8 cellular contexts compared by ENCODE assay signal in genomic region chr3:167032267-167032876, GRCh38.
DNase-seq lines count a peak whose midpoint lies in the region; ATAC-seq, FAIRE-seq and TF ChIP-seq lines count a peak whose summit lies in the region.

No MANE protein-coding gene starts in this region.

- H3K79me2 ChIP-seq in HepG2 (ENCODE audit: insufficient read depth, low read length) = no peaks in the 10 kb centered on the region

- TF ChIP-seq EP300 in HepG2 (IDR thresholded peaks at IDR 0.05; ENCODE audit: low read depth in 2 of 2, low read length in 2 of 2) = no peak
- TF ChIP-seq EP300 in HepG2 (CRISPR knock-in tag; IDR thresholded peaks at IDR 0.05; ENCODE audit: borderline replicate concordance) = no peak

- ATAC-seq in GM18868 (IDR thresholded peaks at IDR 0.05; ENCODE audit: unreplicated experiment) (peak; percentile 63), HepG2 (peak; percentile 46; the same call in 1 of the 3 replicates), GM19395 (IDR thresholded peaks at IDR 0.05; ENCODE audit: unreplicated experiment) (no peak), GM21786 (IDR thresholded peaks at IDR 0.05; ENCODE audit: unreplicated experiment) (no peak)

- no peaks in the 10 kb centered on the region for H4K20me1 ChIP-seq in HepG2 (ENCODE audit: insufficient read depth, low read length)

- peak; percentile 56 for FAIRE-seq in HepG2 (lab: Jason Lieb, UNC)

- H3K9ac ChIP-seq in HepG2 (ENCODE audit: insufficient read depth, low read depth, low read length) = no peak overlapping the region

- WGBS in HepG2 (ENCODE audit: low lambda C conversion rate) = under 1% methylated on average over 5 of the region's 5 CpGs

- CTCF ChIA-PET in HepG2 (lab: Yijun Ruan, JAX; ENCODE audit: low intra/inter-chr PET ratio, low total read pairs) = interaction anchor here (1.5 to 1.9 kb wide), 3 partner anchors 472 to 1178 kb away, joined by 5 to 13 read pairs (median 8); no protein-coding TSS in a partner anchor

- peak; percentile 47 for TF ChIP-seq CTCF in WERI-Rb-1 (IDR thresholded peaks at IDR 0.05; ENCODE audit: low read depth, low read length)
- TF ChIP-seq CTCF in HepG2 (CRISPR knock-in tag; IDR thresholded peaks at IDR 0.05) = peak; percentile 72

- intact Hi-C loops in HepG2 (cut with micrococcal nuclease; ENCODE audit: unreplicated experiment) = loop anchor here (1.0 to 5.0 kb wide), 4 partner anchors 195 to 1825 kb away; no protein-coding TSS in a partner anchor

- DNase-seq in NCI-H1694 treated with DMSO at 0.1 percent for 48 hours (lab: John Stamatoyannopoulos, UW) (peak; percentile 35), WERI-Rb-1 (peak; percentile 35), HepG2 (ENCODE audit: low spot score) (peak; percentile 57), OCI-M2 (lab: John Stamatoyannopoulos, UW; ENCODE audit: unreplicated experiment) (no peak)
- no peak for DNase-seq in activated CD4-positive, alpha-beta T cell treated with anti-CD3 and anti-CD28 coated beads, Interleukin-2, amount 50 U/mL, for 1 hour

- TF ChIP-seq POLR2A in HepG2 (IDR thresholded peaks at IDR 0.05; ENCODE audit: insufficient read depth in 1 of 2, low read depth in 2 of 2, low read length in 2 of 2) = no peak

- H3K27ac ChIP-seq in WERI-Rb-1 (peak overlapping the region; percentile 86; the same call in 1 of the 2 replicates), HepG2 (ENCODE audit: extremely low read length, insufficient read depth, low read length) (no peak overlapping the region)

- no peaks in the 10 kb centered on the region for H3K9me3 ChIP-seq in WERI-Rb-1 (ENCODE audit: severe bottlenecking)
- H3K9me3 ChIP-seq in HepG2 (ENCODE audit: low read length) = no peaks in the 10 kb centered on the region

- peak; percentile 43 for TF ChIP-seq RAD21 in HepG2 (CRISPR knock-in tag; IDR thresholded peaks at IDR 0.05)

- H3K4me3 ChIP-seq in WERI-Rb-1 (ENCODE audit: low read depth, low read length) (no peak overlapping the region), HepG2 (replicated peaks in 1 of 3; ENCODE audit: insufficient read depth in 1 of 3, low read depth in 2 of 3, low read length in 3 of 3) (no peak overlapping the region)

- H3K4me2 ChIP-seq in HepG2 (ENCODE audit: low read depth, low read length) = no peak overlapping the region

- no TSS peak for BruUV-seq in HepG2 (replicated peaks; lab: Mats Ljungman, UMichigan)

- POLR2A ChIA-PET in HepG2 (lab: Yijun Ruan, JAX) = no interaction called here

- H3K4me1 ChIP-seq in HepG2 (ENCODE audit: insufficient read depth, low read length) = no peaks in the 10 kb centered on the region

- no peaks in the 10 kb centered on the region for H3K27me3 ChIP-seq in WERI-Rb-1 (ENCODE audit: insufficient read depth, low read depth, severe bottlenecking)
- H3K27me3 ChIP-seq in HepG2 (ENCODE audit: control insufficient read depth in 1 of 2, insufficient read depth in 2 of 2, low read length in 2 of 2) = no peaks in the 10 kb centered on the region

- H3K36me3 ChIP-seq in WERI-Rb-1 = no peaks in the 10 kb centered on the region
- no peaks in the 10 kb centered on the region for H3K36me3 ChIP-seq in HepG2 (replicated peaks in 1 of 2; ENCODE audit: control insufficient read depth in 1 of 2, insufficient read depth in 2 of 2, low read length in 2 of 2)

- in situ Hi-C loops in HepG2 (cut with HindIII; ENCODE audit: extremely low pct_ligation_motif_present, low pct_unique_long_range_greater_than_20kb) = loop anchor here (10.0 to 25.0 kb wide), 3 partner anchors 188 to 1170 kb away; no protein-coding TSS in a partner anchor

- no peak overlapping the region for H2AFZ ChIP-seq in HepG2 (ENCODE audit: low read length)

TF ChIP-seq in HepG2, 621 proteins besides CTCF, POLR2A, EP300 and RAD21:
- no peak for TF ChIP-seq GATAD2A (CRISPR knock-in tag; IDR thresholded peaks at IDR 0.05)
- TF ChIP-seq TBX3 (IDR thresholded peaks at IDR 0.05; ENCODE audit: borderline replicate concordance) = no peak
- TF ChIP-seq SMC3 (IDR thresholded peaks at IDR 0.05; ENCODE audit: low read length) = peak; percentile 36; the same call in 1 of the 2 replicates
- no peak for TF ChIP-seq ZNF256 (CRISPR knock-in tag; conservative IDR thresholded peaks at IDR 0.05)
- TF ChIP-seq STAG1 (CRISPR knock-in tag; IDR thresholded peaks at IDR 0.05) = peak; percentile 81
- no peak for TF ChIP-seq MYC (CRISPR knock-in tag; IDR thresholded peaks at IDR 0.05; ENCODE audit: borderline replicate concordance)
- TF ChIP-seq ESRRA (CRISPR knock-in tag; IDR thresholded peaks at IDR 0.05; ENCODE audit: low read depth) = no peak
- TF ChIP-seq MZF1 (CRISPR knock-in tag; IDR thresholded peaks at IDR 0.05; ENCODE audit: borderline replicate concordance) = no peak

Comparison
In these comparisons a context has a peak if more than half of its experiments do, and no peak if none do; other contexts are left out.
1. ATAC-seq: peak in GM18868 (single experiment) and HepG2 (single experiment); none in GM19395 (single experiment) and GM21786 (single experiment).
2. DNase-seq: peak in NCI-H1694 treated with DMSO at 0.1 percent for 48 hours (single experiment), WERI-Rb-1 (single experiment) and HepG2 (single experiment); none in activated CD4-positive, alpha-beta T cell treated with anti-CD3 and anti-CD28 coated beads, Interleukin-2, amount 50 U/mL, for 1 hour (single experiment) and OCI-M2 (single experiment).